Comparison of ENCODE assay signal across 1 cellular context in genomic region chr7:18777314-18777713, GRCh38.
TF ChIP-seq lines count a peak whose summit lies in the region.

No MANE protein-coding gene starts in this region.

TF ChIP-seq in HepG2, 621 proteins besides CTCF, POLR2A, EP300 and RAD21 (continued from another document):
- TF ChIP-seq MAFK (conservative IDR thresholded peaks at IDR 0.05 in 1 of 2, IDR thresholded peaks at IDR 0.05 in 1 of 2; ENCODE audit: low read length in 2 of 2) (peak in 1 of 2 experiments; percentile 62; a peak in 2 of 4 replicates), ZNF629 (CRISPR knock-in tag; conservative IDR thresholded peaks at IDR 0.05) (no peak), ARHGAP35 (CRISPR knock-in tag; IDR thresholded peaks at IDR 0.05; ENCODE audit: borderline replicate concordance) (no peak), PBX2 (CRISPR knock-in tag; IDR thresholded peaks at IDR 0.05) (no peak), CENPT (CRISPR knock-in tag; IDR thresholded peaks at IDR 0.05; ENCODE audit: low read depth) (no peak), ETV6 (CRISPR knock-in tag; conservative IDR thresholded peaks at IDR 0.05) (no peak), MAFF (IDR thresholded peaks at IDR 0.05; ENCODE audit: low read depth, low read length) (peak; percentile 54)
